In the genomic region with DNA sequence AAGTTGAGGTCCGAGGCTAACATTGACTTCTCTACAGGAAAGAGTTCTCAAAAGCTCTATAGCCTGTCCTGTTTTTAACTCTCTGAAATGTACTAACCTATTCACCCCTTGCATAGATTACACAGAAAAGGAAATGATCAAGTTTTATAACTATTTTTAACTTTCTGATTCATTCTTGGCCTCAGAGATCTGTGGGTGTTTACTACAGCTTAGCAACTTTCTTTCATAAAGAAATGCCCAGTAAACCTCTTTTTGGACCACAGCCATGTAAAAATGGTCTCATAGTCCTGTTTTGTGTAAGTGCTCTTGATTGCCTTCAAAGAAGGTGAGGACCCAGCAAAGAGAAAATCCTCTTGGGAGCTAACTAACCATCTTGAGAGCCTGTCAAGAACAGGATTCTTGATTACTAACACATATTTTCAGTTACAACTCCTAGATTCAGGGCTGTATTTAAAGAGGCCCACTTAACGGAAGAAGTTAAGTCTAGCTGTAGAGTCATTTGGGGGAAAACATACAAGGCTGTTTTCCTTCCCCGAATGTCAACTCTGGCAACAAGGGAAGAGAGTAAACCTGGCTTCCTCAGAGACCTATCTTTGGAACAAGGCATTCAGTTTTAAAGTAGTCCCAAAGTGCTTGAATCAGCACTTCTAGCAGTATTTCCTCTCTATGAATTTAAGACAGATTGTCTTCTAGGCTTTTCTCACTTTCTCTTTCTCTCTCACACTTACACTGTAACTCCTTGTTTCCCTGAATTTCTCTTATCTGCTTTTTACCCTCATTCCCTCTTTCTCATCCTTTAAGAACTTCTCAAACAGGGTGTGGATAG, we compare ENCODE assay signal across 8 cellular contexts.
DNase-seq lines count a peak whose midpoint lies in the region; ATAC-seq and TF ChIP-seq lines count a peak whose summit lies in the region.

No MANE protein-coding gene starts in this region.

- no peak overlapping the region for H3K4me3 ChIP-seq in mammary epithelial cell (replicated peaks in 1 of 3; ENCODE audit: insufficient read depth in 1 of 3, low read depth in 2 of 3, low read length in 3 of 3)
- H3K4me3 ChIP-seq in Caco-2 (ENCODE audit: low read depth, low read length): no peak overlapping the region

- no TSS peak for BruUV-seq in mammary epithelial cell (replicated peaks; lab: Mats Ljungman, UMichigan)
- BruUV-seq in Caco-2 (replicated peaks; lab: Mats Ljungman, UMichigan): no TSS peak

- H3K27me3 Mint-ChIP-seq in Caco-2 (ENCODE audit: insufficient read depth, unreplicated experiment): no peaks in the 10 kb centered on the region

- in situ Hi-C loops in mammary epithelial cell (cut with MboI; ENCODE audit: low sequenced_read_pairs in 2 of 2): no loop called here

- no peaks in the 10 kb centered on the region for H3K9me3 Mint-ChIP-seq in Caco-2 (ENCODE audit: unreplicated experiment)

- 64% methylated on average over 3 of the region's 3 CpGs for WGBS in mammary epithelial cell (ENCODE audit: low coverage, missing lambda C conversion rate)

- no peak overlapping the region for H3K27ac Mint-ChIP-seq in Caco-2 (ENCODE audit: unreplicated experiment)

- no peaks in the 10 kb centered on the region for H3K79me2 ChIP-seq in mammary epithelial cell (ENCODE audit: insufficient read depth, low read length)

- H4K20me1 ChIP-seq in mammary epithelial cell (ENCODE audit: insufficient read depth, low read length): no peaks in the 10 kb centered on the region

- ATAC-seq in GM19395 (IDR thresholded peaks at IDR 0.05; ENCODE audit: unreplicated experiment) (peak; percentile 92), HG03159 (IDR thresholded peaks at IDR 0.05; ENCODE audit: unreplicated experiment) (peak; percentile 85)

- H3K27me3 ChIP-seq in mammary epithelial cell (ENCODE audit: insufficient read depth, low read length): peaks cover 2% of the 10 kb centered on the region
- H3K27me3 ChIP-seq in Caco-2 (replicated peaks; ENCODE audit: control insufficient read depth, insufficient read depth, low read length): no peaks in the 10 kb centered on the region

- intact Hi-C loops in mammary epithelial cell (cut with micrococcal nuclease) (no loop called here), Caco-2 (cut with micrococcal nuclease; ENCODE audit: unreplicated experiment) (no loop called here)

- DNase-seq in COLO829 (ENCODE audit: low spot score) (peak; percentile 40), mammary epithelial cell (peak; percentile 14), Caco-2 (no peak), NCI-H1436 treated with DMSO at 0.1 percent for 48 hours (lab: John Stamatoyannopoulos, UW) (no peak), middle frontal gyrus (ENCODE audit: extremely low spot score, low spot score) (no peak), NCI-H1092 (lab: John Stamatoyannopoulos, UW) (no peak)

- no peak overlapping the region for H3K9ac ChIP-seq in mammary epithelial cell (ENCODE audit: insufficient read depth, low read length)

- no peak overlapping the region for H2AFZ ChIP-seq in mammary epithelial cell (ENCODE audit: low read depth, low read length)

- no peaks in the 10 kb centered on the region for H3K36me3 ChIP-seq in mammary epithelial cell (ENCODE audit: insufficient read depth, low read length)
- no peaks in the 10 kb centered on the region for H3K36me3 ChIP-seq in Caco-2 (ENCODE audit: control insufficient read depth, insufficient read depth, low read length)

- CTCF ChIA-PET in mammary epithelial cell (lab: Charles Lee; ENCODE audit: low non-redundant PET) (no interaction called here), Caco-2 (lab: Charles Lee) (no interaction called here)

- no peaks in the 10 kb centered on the region for H3K36me3 Mint-ChIP-seq in Caco-2 (ENCODE audit: insufficient read depth, unreplicated experiment)

- no peaks in the 10 kb centered on the region for H3K4me1 ChIP-seq in mammary epithelial cell (ENCODE audit: insufficient read depth, low read length)
- no peaks in the 10 kb centered on the region for H3K4me1 ChIP-seq in Caco-2

- dilution Hi-C loops in mammary epithelial cell (cut with HindIII; ENCODE audit: low sequenced_read_pairs): no loop called here

- H3K4me3 Mint-ChIP-seq in Caco-2 (ENCODE audit: unreplicated experiment): no peak overlapping the region

- H3K4me1 Mint-ChIP-seq in Caco-2 (ENCODE audit: low read depth, unreplicated experiment): no peaks in the 10 kb centered on the region

- H3K9me3 ChIP-seq in mammary epithelial cell (replicated peaks; ENCODE audit: insufficient read depth, low read length) (no peaks in the 10 kb centered on the region), Caco-2 (0 out of 2 replicates have a peak, but pooled peaks cover 4% of the 10 kb centered on the region)

- POLR2A ChIA-PET in Caco-2 (lab: Charles Lee): no interaction called here

- no peak overlapping the region for H3K4me2 ChIP-seq in mammary epithelial cell (ENCODE audit: insufficient read depth, low read depth, low read length)

- H3K27ac ChIP-seq in mammary epithelial cell (ENCODE audit: insufficient read depth, low read depth, low read length): no peak overlapping the region

- TF ChIP-seq CTCF in mammary epithelial cell (conservative IDR thresholded peaks at IDR 0.05 in 1 of 2, IDR thresholded peaks at IDR 0.05 in 1 of 2; ENCODE audit: extremely low read depth in 1 of 2, insufficient read depth in 1 of 2, low read depth in 1 of 2, low read length in 2 of 2): no peak
- no peak for TF ChIP-seq CTCF in Caco-2 (IDR thresholded peaks at IDR 0.05; ENCODE audit: insufficient read depth in 1 of 2, low read depth in 1 of 2, low read length in 1 of 2, severe bottlenecking in 1 of 2, unreplicated experiment in 1 of 2)

Comparison
In these comparisons a context has a peak if more than half of its experiments do, and no peak if none do; other contexts are left out.
1. DNase-seq: peak in COLO829 (single experiment) and mammary epithelial cell (single experiment); none in Caco-2 (0 of 2), NCI-H1436 treated with DMSO at 0.1 percent for 48 hours (single experiment), middle frontal gyrus (single experiment) and NCI-H1092 (single experiment).